ENCODE assay signal across 17 cellular contexts in the genomic region with DNA sequence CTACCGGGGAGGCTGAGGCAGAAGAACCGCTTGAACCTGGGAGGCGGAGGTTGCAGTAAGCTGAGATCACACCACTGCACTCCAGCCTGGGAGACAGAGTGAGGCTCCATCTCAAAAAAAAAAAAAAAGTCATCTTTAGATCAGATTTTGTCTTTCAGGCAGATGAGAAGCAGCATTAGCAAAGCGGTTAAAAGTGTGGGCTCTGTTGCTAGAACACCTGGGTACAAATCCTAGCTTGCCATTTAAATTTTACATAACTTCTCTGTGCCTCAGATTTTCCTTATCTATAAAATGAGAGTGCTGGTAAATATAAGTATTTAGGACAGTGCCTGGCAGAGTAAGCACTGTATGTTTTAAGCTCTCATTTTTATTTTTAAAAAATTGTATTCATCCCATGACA. TPM values are rescaled to one million over a fixed set of nuclear protein-coding genes. Genes with fewer than 3 reads are reported as not detected.
DNase-seq lines count a peak whose midpoint lies in the region; ATAC-seq and TF ChIP-seq lines count a peak whose summit lies in the region.
"Had no signal": no experiment of that assay in that cellular context is flagged by ENCODE, and none has a peak within 500 bp of the region (broad histone marks: within the 10 kb centered on the region; RNA-seq: fewer than 3 reads in every experiment).

No MANE protein-coding gene starts in this region.

- H3K36me3 ChIP-seq in CD4-positive, CD25-positive, alpha-beta regulatory T cell (ENCODE audit: control insufficient read depth, insufficient read depth, low read length), result peaks cover 31% of the 10 kb centered on the region
- H3K36me3 ChIP-seq in psoas muscle (ENCODE audit: insufficient read depth in 1 of 2, low read depth in 1 of 2), result peaks cover 0 to 40% of the 10 kb centered on the region in 2 donors

- H3K9me3 ChIP-seq in CD4-positive, CD25-positive, alpha-beta regulatory T cell (ENCODE audit: control insufficient read depth in 2 of 2, low read length in 2 of 2), result no peaks in the 10 kb centered on the region
- no peaks in the 10 kb centered on the region for H3K9me3 ChIP-seq in T-helper 17 cell (ENCODE audit: control insufficient read depth, low read length, poor library complexity, severe bottlenecking)
- no peaks in the 10 kb centered on the region for H3K9me3 ChIP-seq in psoas muscle
- H3K9me3 ChIP-seq: BLaER1 treated with 17β-estradiol and CSF1 and Interleukin-3, amounts not matched to agents 10 nM and 100 nM had no signal

- no peak overlapping the region for H3K27ac ChIP-seq in CD4-positive, CD25-positive, alpha-beta regulatory T cell (ENCODE audit: insufficient read depth, low read length, poor library complexity, severe bottlenecking)
- H3K27ac ChIP-seq in psoas muscle, result peak overlapping the region; percentile 89
- H3K27ac ChIP-seq: BLaER1 treated with 17β-estradiol and CSF1 and Interleukin-3, amounts not matched to agents 10 nM and 100 nM had no signal

- intact Hi-C loops in psoas muscle (cut with DNase I), result loop anchor here in 1 of 2 donors (1.0 to 5.0 kb wide), 2 partner anchors 28 to 80 kb away; a partner anchor contains a TSS

- no peak overlapping the region for H3K4me3 Mint-ChIP-seq in activated T-cell treated with anti-CD3 and anti-CD28 coated beads, Interleukin-2, amount 50 U/mL, for 72 hours
- no peak overlapping the region for H3K4me3 Mint-ChIP-seq in CD4-positive, CD25-positive, alpha-beta regulatory T cell
- no peak overlapping the region for H3K4me3 Mint-ChIP-seq in T-helper 17 cell
- H3K4me3 Mint-ChIP-seq: CD4-positive, alpha-beta T cell had no signal

- H3K4me1 Mint-ChIP-seq in activated T-cell treated with anti-CD3 and anti-CD28 coated beads, Interleukin-2, amount 50 U/mL, for 72 hours (ENCODE audit: low read depth), result peaks cover 73% of the 10 kb centered on the region
- peaks cover 18 to 61% (median 43%) of the 10 kb centered on the region in 4 donors for H3K4me1 Mint-ChIP-seq in CD4-positive, CD25-positive, alpha-beta regulatory T cell
- H3K4me1 Mint-ChIP-seq in T-helper 17 cell, result peaks cover 17% of the 10 kb centered on the region

- H3K27me3 ChIP-seq in CD4-positive, CD25-positive, alpha-beta regulatory T cell (ENCODE audit: control insufficient read depth, insufficient read depth, low read length), result no peaks in the 10 kb centered on the region
- no peaks in the 10 kb centered on the region for H3K27me3 ChIP-seq in psoas muscle (ENCODE audit: insufficient read depth in 3 of 3, low read length in 2 of 3)
- H3K27me3 ChIP-seq: BLaER1 treated with 17β-estradiol and CSF1 and Interleukin-3, amounts not matched to agents 10 nM and 100 nM had no signal

- peak overlapping the region; percentile 28 for H3K27ac Mint-ChIP-seq in activated T-cell treated with anti-CD3 and anti-CD28 coated beads, Interleukin-2, amount 50 U/mL, for 72 hours
- peak overlapping the region in 2 of 3 donors; percentile 25 to 75 for H3K27ac Mint-ChIP-seq in CD4-positive, CD25-positive, alpha-beta regulatory T cell
- H3K27ac Mint-ChIP-seq in T-helper 17 cell, result peak overlapping the region; percentile 82

- H3K27me3 Mint-ChIP-seq in activated T-cell treated with anti-CD3 and anti-CD28 coated beads, Interleukin-2, amount 50 U/mL, for 72 hours (ENCODE audit: low read depth), result no peaks in the 10 kb centered on the region
- H3K27me3 Mint-ChIP-seq in CD4-positive, CD25-positive, alpha-beta regulatory T cell, result no peaks in the 10 kb centered on the region
- no peaks in the 10 kb centered on the region for H3K27me3 Mint-ChIP-seq in T-helper 17 cell
- H3K27me3 Mint-ChIP-seq: CD4-positive, alpha-beta T cell had no signal

- no peak for ATAC-seq in activated T-cell treated with anti-CD3 and anti-CD28 coated beads, Interleukin-2, amount 50 U/mL, for 72 hours (replicated peaks in 1 of 2)
- no peak for ATAC-seq in CD4-positive, CD25-positive, alpha-beta regulatory T cell (ENCODE audit: low read depth in 2 of 2)
- ATAC-seq in T-helper 17 cell, result no peak
- no peak for ATAC-seq in psoas muscle
- ATAC-seq in HG03460 (IDR thresholded peaks at IDR 0.05; ENCODE audit: unreplicated experiment), result no peak

- H3K9me3 Mint-ChIP-seq in activated T-cell treated with anti-CD3 and anti-CD28 coated beads, Interleukin-2, amount 50 U/mL, for 72 hours, result no peaks in the 10 kb centered on the region
- H3K9me3 Mint-ChIP-seq in CD4-positive, CD25-positive, alpha-beta regulatory T cell, result no peaks in the 10 kb centered on the region
- H3K9me3 Mint-ChIP-seq: CD4-positive, alpha-beta T cell; H9 had no signal

- H3K4me3 ChIP-seq in CD4-positive, CD25-positive, alpha-beta regulatory T cell (ENCODE audit: low read depth, low read length), result no peak overlapping the region
- no peak overlapping the region for H3K4me3 ChIP-seq in psoas muscle
- H3K4me3 ChIP-seq: BLaER1 treated with 17β-estradiol and CSF1 and Interleukin-3, amounts not matched to agents 10 nM and 100 nM had no signal

- peaks cover 3% of the 10 kb centered on the region for H3K4me1 ChIP-seq in CD4-positive, CD25-positive, alpha-beta regulatory T cell (ENCODE audit: control insufficient read depth, insufficient read depth, low read length, poor library complexity, severe bottlenecking)
- peaks cover 53% of the 10 kb centered on the region for H3K4me1 ChIP-seq in psoas muscle

- WGBS in psoas muscle, 3 donors, result 81 to 95% (median 84%) methylated on average over 4 of the region's 4 CpGs

- no peak for TF ChIP-seq CTCF in psoas muscle (IDR thresholded peaks at IDR 0.05)

- H3K36me3 Mint-ChIP-seq in activated T-cell treated with anti-CD3 and anti-CD28 coated beads, Interleukin-2, amount 50 U/mL, for 72 hours (ENCODE audit: insufficient read depth in 2 of 2), result peaks cover 2 to 26% of the 10 kb centered on the region in 2 donors
- H3K36me3 Mint-ChIP-seq in CD4-positive, CD25-positive, alpha-beta regulatory T cell, result peaks cover 11% of the 10 kb centered on the region
- no peaks in the 10 kb centered on the region for H3K36me3 Mint-ChIP-seq in T-helper 17 cell (ENCODE audit: low read depth)

- DNase-seq in activated T-cell treated with anti-CD3 and anti-CD28 coated beads, Interleukin-2, amount 50 U/mL, for 72 hours, result no peak
- DNase-seq in activated T-cell treated with anti-CD3 and anti-CD28 coated beads, Interleukin-2, amount 50 U/mL, for 1 hour, result no peak
- no peak for DNase-seq in CD4-positive, CD25-positive, alpha-beta regulatory T cell
- DNase-seq in T-helper 17 cell (no peak), psoas muscle (no peak), NCI-H2196 (lab: John Stamatoyannopoulos, UW; ENCODE audit: unreplicated experiment) (no peak), NCI-H128 (lab: John Stamatoyannopoulos, UW; ENCODE audit: unreplicated experiment) (no peak)
- DNase-seq: ACHN; CD4-positive, alpha-beta T cell; COR-L47; DMS153; DMS79 treated with DMSO at 0.1 percent for 48 hours; EL; GOT3; H9 had no signal

RNA-seq across cellular contexts. Expression of a gene that starts 8.2 kb away (rescaled TPM):
- total RNA-seq in activated T-cell treated with anti-CD3 and anti-CD28 coated beads, Interleukin-2, amount 50 U/mL, for 72 hours, result 10 to 100 TPM; 80.8 to 82.9 TPM
- 61.0 TPM for total RNA-seq in CD4-positive, CD25-positive, alpha-beta regulatory T cell
- 10 to 100 TPM; 15.1 to 27.0 (median 22.3) TPM for polyA plus RNA-seq in CD4-positive, CD25-positive, alpha-beta regulatory T cell
- total RNA-seq in T-helper 17 cell (10 to 100 TPM; 72.8 to 74.4 TPM), psoas muscle (10 to 100 TPM; 15.9 to 22.9 (median 17.2) TPM)
- polyA plus RNA-seq in psoas muscle, result 10 to 100 TPM; 12.3 to 20.6 (median 20.1) TPM

RNA-seq across cellular contexts. Expression of a gene that starts 8.7 kb away (rescaled TPM):
- 10 to 100 TPM; 31.6 to 35.3 TPM for total RNA-seq in activated T-cell treated with anti-CD3 and anti-CD28 coated beads, Interleukin-2, amount 50 U/mL, for 72 hours
- total RNA-seq in CD4-positive, CD25-positive, alpha-beta regulatory T cell, result 30.7 TPM
- polyA plus RNA-seq in CD4-positive, CD25-positive, alpha-beta regulatory T cell, result 10 to 100 TPM in 3 of 4 donors, 1 to 10 TPM in 1; 9.9 to 12.0 (median 11.7) TPM
- total RNA-seq in T-helper 17 cell, result 10 to 100 TPM; 18.7 to 27.7 TPM
- 10 to 100 TPM in 1 of 4 donors, 1 to 10 TPM in 3; 5.9 to 10.0 (median 7.2) TPM for total RNA-seq in psoas muscle
- polyA plus RNA-seq in psoas muscle, result 1 to 10 TPM; 2.1 to 6.3 (median 3.4) TPM

RNA-seq across cellular contexts. Expression of a gene that starts 30.8 kb away (rescaled TPM):
- under 1 TPM; 0.24 to 0.35 TPM for total RNA-seq in activated T-cell treated with anti-CD3 and anti-CD28 coated beads, Interleukin-2, amount 50 U/mL, for 72 hours
- 0.12 TPM for total RNA-seq in CD4-positive, CD25-positive, alpha-beta regulatory T cell
- under 1 TPM in 2 of 4 donors, not detected in 2; 0.16 to 0.54 TPM for polyA plus RNA-seq in CD4-positive, CD25-positive, alpha-beta regulatory T cell
- total RNA-seq in T-helper 17 cell, result under 1 TPM; 0.85 to 0.91 TPM
- total RNA-seq in psoas muscle, result 10 to 100 TPM; 20.3 to 85.2 (median 43.0) TPM
- 10 to 100 TPM in 2 of 3 donors, 1 to 10 TPM in 1; 1.4 to 39.7 (median 15.9) TPM for polyA plus RNA-seq in psoas muscle

Comparison
In these comparisons a context has a peak if more than half of its experiments do, and no peak if none do; other contexts are left out.
1. H3K27ac Mint-ChIP-seq: peak in every context shown above with its lines; median percentile 82 in T-helper 17 cell; 50 in CD4-positive, CD25-positive, alpha-beta regulatory T cell; 28 in activated T-cell treated with anti-CD3 and anti-CD28 coated beads, Interleukin-2, amount 50 U/mL, for 72 hours.
2. RNA of a gene that starts 30.8 kb away (total RNA-seq): 20.3 to 85.2 TPM in psoas muscle; 0.85 to 0.91 TPM in T-helper 17 cell, 0.24 to 0.35 TPM in activated T-cell treated with anti-CD3 and anti-CD28 coated beads, Interleukin-2, amount 50 U/mL, for 72 hours and 0.12 TPM in CD4-positive, CD25-positive, alpha-beta regulatory T cell (single experiment); every median in the first group is over 10 times any median in the second.